ENCODE assay signal across 8 cellular contexts in the genomic region with DNA sequence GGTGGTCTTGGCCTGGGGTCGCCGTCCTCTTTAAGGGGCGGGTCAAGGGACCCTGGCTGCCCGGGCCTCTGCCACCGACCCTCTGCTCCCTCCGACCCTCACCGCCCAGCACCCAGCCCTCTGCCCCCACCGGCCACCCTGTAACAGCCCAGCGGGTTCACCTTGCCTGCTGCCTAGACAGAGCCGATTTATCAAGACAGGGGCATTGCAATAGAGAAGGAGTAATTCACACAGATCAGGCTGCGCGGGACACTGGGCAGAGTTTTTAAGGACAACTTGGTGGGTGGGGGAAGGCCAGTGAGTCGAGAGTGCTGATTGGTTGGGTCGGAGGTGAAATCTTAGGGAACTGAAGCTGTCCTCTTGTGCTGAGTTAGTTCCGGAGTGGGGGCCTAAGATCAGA. TPM values are rescaled to one million over a fixed set of nuclear protein-coding genes. Genes with fewer than 3 reads are reported as not detected.
DNase-seq lines count a peak whose midpoint lies in the region; ATAC-seq and TF ChIP-seq lines count a peak whose summit lies in the region.
"Had no signal": no experiment of that assay in that cellular context is flagged by ENCODE, and none has a peak within 500 bp of the region (broad histone marks: within the 10 kb centered on the region; RNA-seq: fewer than 3 reads in every experiment).

No MANE protein-coding gene starts in this region.

- H3K27ac Mint-ChIP-seq in Caco-2 (ENCODE audit: unreplicated experiment): no peak overlapping the region
- H3K27ac Mint-ChIP-seq in neural progenitor cell: no peak overlapping the region

- peaks cover 25% of the 10 kb centered on the region for H3F3A ChIP-seq in neural progenitor cell (ENCODE audit: low read depth)

- POLR2A ChIA-PET in Caco-2 (lab: Charles Lee): no interaction called here

- H3K27ac ChIP-seq in KOPT-K1 (ENCODE audit: low read depth, low read length, poor library complexity, severe bottlenecking) (peak overlapping the region; percentile 89), caudate nucleus (ENCODE audit: low read depth, low read length) (peak overlapping the region; percentile 36), neural progenitor cell (no peak overlapping the region)

- BruUV-seq in Caco-2 (replicated peaks; lab: Mats Ljungman, UMichigan): no TSS peak

- H3K36me3 Mint-ChIP-seq in Caco-2 (ENCODE audit: insufficient read depth, unreplicated experiment) (peaks cover 6% of the 10 kb centered on the region), neural progenitor cell (peaks cover 2% of the 10 kb centered on the region)

- CTCF ChIA-PET in Caco-2 (lab: Charles Lee): no interaction called here

- H3K4me3 ChIP-seq in Caco-2 (ENCODE audit: low read depth, low read length): no peak overlapping the region
- peak overlapping the region; percentile 70 for H3K4me3 ChIP-seq in neural progenitor cell

- no peak for ATAC-seq in GM19351 (IDR thresholded peaks at IDR 0.05; ENCODE audit: unreplicated experiment)
- no peak for ATAC-seq in GM18867 (IDR thresholded peaks at IDR 0.05; ENCODE audit: unreplicated experiment)

- H3K4me3 Mint-ChIP-seq in Caco-2 (ENCODE audit: unreplicated experiment) (peak overlapping the region; percentile 81), neural progenitor cell (peak overlapping the region; percentile 87)

- H2AFZ ChIP-seq in neural progenitor cell (replicated peaks): peak overlapping the region; percentile 90

- H3K9me3 ChIP-seq in Caco-2 (no peaks in the 10 kb centered on the region), KOPT-K1 (ENCODE audit: insufficient read depth, low read length, poor library complexity, severe bottlenecking) (no peaks in the 10 kb centered on the region), neural progenitor cell (ENCODE audit: low read depth) (no peaks in the 10 kb centered on the region)
- H3K9me3 ChIP-seq: stomach had no signal

- no peaks in the 10 kb centered on the region for H3K27me3 Mint-ChIP-seq in Caco-2 (ENCODE audit: insufficient read depth, unreplicated experiment)
- H3K27me3 Mint-ChIP-seq in neural progenitor cell (ENCODE audit: insufficient read depth, low read depth): peaks cover 22% of the 10 kb centered on the region

- H3K79me2 ChIP-seq in neural progenitor cell (ENCODE audit: low read depth): no peaks in the 10 kb centered on the region

- H3K9me3 Mint-ChIP-seq in Caco-2 (ENCODE audit: unreplicated experiment): no peaks in the 10 kb centered on the region
- H3K9me3 Mint-ChIP-seq in neural progenitor cell: no peaks in the 10 kb centered on the region

- peaks cover 6% of the 10 kb centered on the region for H3K4me1 Mint-ChIP-seq in Caco-2 (ENCODE audit: low read depth, unreplicated experiment)
- peaks cover 13% of the 10 kb centered on the region for H3K4me1 Mint-ChIP-seq in neural progenitor cell

- TF ChIP-seq CTCF in Caco-2 (IDR thresholded peaks at IDR 0.05; ENCODE audit: insufficient read depth in 1 of 2, low read depth in 1 of 2, low read length in 1 of 2, severe bottlenecking in 1 of 2, unreplicated experiment in 1 of 2) (no peak), neural progenitor cell (IDR thresholded peaks at IDR 0.05) (no peak)

- H4K20me1 ChIP-seq in neural progenitor cell (ENCODE audit: low read depth): no peaks in the 10 kb centered on the region

- peak overlapping the region; percentile 95 for H3K4me2 ChIP-seq in neural progenitor cell

- intact Hi-C loops in Caco-2 (cut with micrococcal nuclease; ENCODE audit: unreplicated experiment): loop anchor here (2.0 kb wide), 1 partner anchor 25 kb away; a partner anchor contains a TSS

- H3K9ac ChIP-seq in neural progenitor cell: no peak overlapping the region

- DNase-seq in Caco-2 (no peak), caudate nucleus (lab: John Stamatoyannopoulos, UW) (no peak), neural progenitor cell (ENCODE audit: low spot score) (no peak), NCI-H510A treated with DMSO at 0.1 percent for 48 hours (lab: John Stamatoyannopoulos, UW) (no peak)

- H3K36me3 ChIP-seq in Caco-2 (ENCODE audit: control insufficient read depth, insufficient read depth, low read length) (no peaks in the 10 kb centered on the region), KOPT-K1 (ENCODE audit: insufficient read depth, low read length) (peaks cover 17% of the 10 kb centered on the region), neural progenitor cell (no peaks in the 10 kb centered on the region)

- H3K27me3 ChIP-seq in Caco-2 (replicated peaks; ENCODE audit: control insufficient read depth, insufficient read depth, low read length) (no peaks in the 10 kb centered on the region), neural progenitor cell (peaks cover 29% of the 10 kb centered on the region)
- H3K27me3 ChIP-seq: stomach had no signal

- H3K4me1 ChIP-seq in Caco-2 (0 out of 2 replicates have a peak, but pooled peaks cover 3% of the 10 kb centered on the region), neural progenitor cell (peaks cover 6% of the 10 kb centered on the region)

RNA-seq across cellular contexts. Expression of a gene that starts 0.8 kb away (rescaled TPM):
- total RNA-seq in Caco-2 (2022) (17.7 and 21.4 TPM in 2 replicates), neural progenitor cell (ENCODE audit: low replicate concordance) (7.8 and 12.3 TPM in 2 replicates)

RNA-seq across cellular contexts. Expression of a gene that starts 24.5 kb away (rescaled TPM):
- 166 and 188 TPM in 2 replicates for total RNA-seq in Caco-2 (2022)
- total RNA-seq in neural progenitor cell (ENCODE audit: low replicate concordance): 241 and 310 TPM in 2 replicates

RNA-seq across cellular contexts. Expression of a gene that starts 31.4 kb away (rescaled TPM):
- total RNA-seq in Caco-2 (2022) (0.67 and 0.95 TPM in 2 replicates), neural progenitor cell (ENCODE audit: low replicate concordance) (23.7 and 27.0 TPM in 2 replicates)

Comparison
In these comparisons a context has a peak if more than half of its experiments do, and no peak if none do; other contexts are left out.
1. RNA of a gene that starts 31.4 kb away (total RNA-seq): 23.7 to 27.0 TPM in neural progenitor cell; 0.67 to 0.95 TPM in Caco-2; every median in the first group is over 10 times any median in the second.